8 cellular contexts compared by ENCODE assay signal in the genomic region with DNA sequence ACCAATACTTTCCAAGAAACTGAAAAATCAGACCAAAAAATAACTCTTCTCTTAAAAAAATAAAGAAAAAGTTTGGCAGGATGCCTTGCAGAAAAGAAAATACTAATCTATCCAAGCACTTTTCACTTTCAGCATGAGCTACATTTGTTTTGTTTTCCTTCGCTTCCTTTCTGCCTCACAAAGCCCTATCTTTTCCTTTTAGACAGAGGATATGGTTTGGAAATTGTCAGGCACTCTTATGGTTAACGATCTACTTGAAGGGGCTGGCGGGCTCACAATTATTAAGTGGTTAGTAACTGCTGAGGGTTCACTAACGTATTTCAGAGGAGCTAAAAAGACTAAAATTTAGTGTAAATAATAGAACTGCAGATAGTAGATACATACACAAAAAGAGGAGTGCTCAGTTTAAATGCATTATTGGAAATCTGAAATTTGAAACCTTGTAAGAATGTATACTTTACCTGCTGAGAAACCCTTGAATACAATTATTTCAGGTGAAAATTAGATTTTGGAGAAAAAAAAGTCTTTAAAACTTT. TPM values are rescaled to one million over a fixed set of nuclear protein-coding genes. Genes with fewer than 3 reads are reported as not detected.
DNase-seq lines count a peak whose midpoint lies in the region; ATAC-seq and TF ChIP-seq lines count a peak whose summit lies in the region.

No MANE protein-coding gene starts in this region.

- H3K9me3 Mint-ChIP-seq in activated T-cell treated with anti-CD3 and anti-CD28 coated beads, Interleukin-2, amount 50 U/mL, for 4 hours, result no peaks in the 10 kb centered on the region

- WGBS in esophagus squamous epithelium, 2 donors, result 3 to 4% methylated on average over 4 of the region's 4 CpGs
- WGBS in sigmoid colon, 2 donors, result 4 to 5% methylated on average over 4 of the region's 4 CpGs

- H3K36me3 ChIP-seq in esophagus squamous epithelium (no peaks in the 10 kb centered on the region), sigmoid colon (no peaks in the 10 kb centered on the region)

- H3K4me3 ChIP-seq in esophagus squamous epithelium (peak overlapping the region; percentile 76 to 89 (median 85)), sigmoid colon (peak overlapping the region; percentile 55 to 84 (median 80))

- peak overlapping the region; percentile 98 for H3K4me3 Mint-ChIP-seq in activated T-cell treated with anti-CD3 and anti-CD28 coated beads, Interleukin-2, amount 50 U/mL, for 4 hours

- H3K4me1 ChIP-seq in esophagus squamous epithelium (peaks cover 4 to 28% (median 5%) of the 10 kb centered on the region in 3 donors), sigmoid colon (peaks cover 0 to 7% (median 1%) of the 10 kb centered on the region in 4 donors)

- TF ChIP-seq POLR2A in esophagus squamous epithelium (IDR thresholded peaks at IDR 0.05) (no peak), sigmoid colon (IDR thresholded peaks at IDR 0.05) (no peak)

- no peak for DNase-seq in activated T-cell treated with anti-CD3 and anti-CD28 coated beads, Interleukin-2, amount 50 U/mL, for 4 hours
- DNase-seq in activated T-cell treated with anti-CD3 and anti-CD28 coated beads for 4 hours (no peak), SK-MEL-5 (ENCODE audit: low read depth, low spot score) (peak; percentile 37), esophagus squamous epithelium (lab: John Stamatoyannopoulos, UW) (no peak), sigmoid colon (no peak), DMS153 (lab: John Stamatoyannopoulos, UW) (no peak)

- in situ Hi-C loops in SK-MEL-5 (cut with HindIII; ENCODE audit: low pct_unique_long_range_greater_than_20kb, low sequenced_read_pairs), result no loop called here

- intact Hi-C loops in esophagus squamous epithelium (cut with DNase I) (no loop called here), sigmoid colon (cut with DNase I) (loop anchor here (5.0 kb wide), 1 partner anchor 220 kb away; no protein-coding TSS in a partner anchor)

- H3K9me3 ChIP-seq in esophagus squamous epithelium (no peaks in the 10 kb centered on the region), sigmoid colon (no peaks in the 10 kb centered on the region)

- H3K27me3 ChIP-seq in esophagus squamous epithelium (no peaks in the 10 kb centered on the region), sigmoid colon (no peaks in the 10 kb centered on the region)

- peaks cover 10% of the 10 kb centered on the region for H3K4me1 Mint-ChIP-seq in activated T-cell treated with anti-CD3 and anti-CD28 coated beads, Interleukin-2, amount 50 U/mL, for 4 hours (ENCODE audit: low read depth)

- H3K27me3 Mint-ChIP-seq in activated T-cell treated with anti-CD3 and anti-CD28 coated beads, Interleukin-2, amount 50 U/mL, for 4 hours (ENCODE audit: low read depth), result peaks cover 9% of the 10 kb centered on the region

- TF ChIP-seq CTCF in esophagus squamous epithelium (IDR thresholded peaks at IDR 0.05) (no peak), sigmoid colon (IDR thresholded peaks at IDR 0.05) (no peak)

- H3K27ac ChIP-seq in esophagus squamous epithelium (peak overlapping the region in 3 of 4 donors; percentile 86 to 93 (median 93)), sigmoid colon (peak overlapping the region; percentile 79 to 97 (median 93))

- no peak for ATAC-seq in activated T-cell treated with anti-CD3 and anti-CD28 coated beads, Interleukin-2, amount 50 U/mL, for 4 hours
- ATAC-seq in GM19463 (IDR thresholded peaks at IDR 0.05; ENCODE audit: unreplicated experiment) (no peak), HG02938 (IDR thresholded peaks at IDR 0.05; ENCODE audit: unreplicated experiment) (no peak)

- H3K36me3 Mint-ChIP-seq in activated T-cell treated with anti-CD3 and anti-CD28 coated beads, Interleukin-2, amount 50 U/mL, for 4 hours (ENCODE audit: insufficient read depth), result peaks cover 19% of the 10 kb centered on the region

- no peak for TF ChIP-seq EP300 in sigmoid colon (IDR thresholded peaks at IDR 0.05)

RNA-seq across cellular contexts. Expression of a gene that starts 0.9 kb away (rescaled TPM):
- total RNA-seq in activated T-cell treated with anti-CD3 and anti-CD28 coated beads, Interleukin-2, amount 50 U/mL, for 4 hours, result 100 to 1,000 TPM; 310 to 350 (median 347) TPM
- 26.9 and 31.0 TPM in 2 replicates for total RNA-seq in SK-MEL-5 (2014; rRNA removed; shearing (Covaris generic))
- 20.7 and 27.5 TPM in 2 replicates for polyA plus RNA-seq in SK-MEL-5 (2015; cell fraction: cytosol; rRNA removed)
- 14.2 and 30.9 TPM in 2 replicates for polyA plus RNA-seq in SK-MEL-5 (2015; cell fraction: nucleus; rRNA removed)
- 10 to 100 TPM; 15.6 to 59.2 (median 32.4) TPM for total RNA-seq in esophagus squamous epithelium
- 10 to 100 TPM; 13.3 to 25.8 (median 19.9) TPM for total RNA-seq in sigmoid colon
- 1 to 10 TPM; 2.4 to 7.1 (median 3.2) TPM for polyA plus RNA-seq in sigmoid colon
